ENCODE assay signal across 9 cellular contexts in the genomic region with DNA sequence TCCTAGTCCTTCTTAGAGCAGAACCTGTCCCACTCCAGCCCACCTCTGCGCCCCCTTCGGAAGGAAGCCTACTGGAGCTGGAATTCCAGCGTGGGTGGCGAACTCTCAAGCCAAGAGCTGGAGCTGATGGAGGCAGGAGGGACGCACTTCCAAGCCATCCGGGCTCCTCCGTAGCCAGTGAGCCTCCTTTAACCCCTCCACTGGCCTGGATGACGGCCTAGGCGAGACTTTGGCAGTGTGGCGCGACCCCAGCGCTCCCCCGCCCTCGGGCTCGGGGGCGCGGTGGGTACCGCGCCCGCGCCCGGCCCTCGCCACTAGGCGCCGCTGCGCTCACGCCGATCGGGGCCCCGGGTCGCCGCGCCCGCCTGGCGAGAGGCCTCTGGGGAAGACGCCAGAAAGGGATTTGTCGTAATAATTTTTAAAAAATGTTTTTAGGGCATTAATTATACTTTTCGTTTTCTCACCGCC. TPM values are rescaled to one million over a fixed set of nuclear protein-coding genes. Genes with fewer than 3 reads are reported as not detected.
DNase-seq lines count a peak whose midpoint lies in the region; ATAC-seq and TF ChIP-seq lines count a peak whose summit lies in the region.
"Had no signal": no experiment of that assay in that cellular context is flagged by ENCODE, and none has a peak within 500 bp of the region (broad histone marks: within the 10 kb centered on the region; RNA-seq: fewer than 3 reads in every experiment).

No MANE protein-coding gene starts in this region.

- peaks cover 82% of the 10 kb centered on the region for H3K27me3 ChIP-seq in osteoblast (ENCODE audit: insufficient read depth, low read length)

- H3K79me2 ChIP-seq in osteoblast (ENCODE audit: insufficient read depth, low read length) = no peaks in the 10 kb centered on the region

- no peaks in the 10 kb centered on the region for H3K36me3 ChIP-seq in osteoblast (ENCODE audit: insufficient read depth, low read length)

- no peaks in the 10 kb centered on the region for H4K20me1 ChIP-seq in osteoblast (ENCODE audit: insufficient read depth, low read length)

- H3K27ac ChIP-seq in osteoblast (ENCODE audit: low read depth, low read length) = no peak overlapping the region

- ATAC-seq in HG03439 (IDR thresholded peaks at IDR 0.05; ENCODE audit: unreplicated experiment) (no peak), HG02588 (IDR thresholded peaks at IDR 0.05; ENCODE audit: unreplicated experiment) (no peak), HG02884 (IDR thresholded peaks at IDR 0.05; ENCODE audit: unreplicated experiment) (no peak), GM18511 (IDR thresholded peaks at IDR 0.05; ENCODE audit: unreplicated experiment) (no peak)

- H3K9me3 ChIP-seq in osteoblast (ENCODE audit: low read depth, low read length) = no peaks in the 10 kb centered on the region

- peak overlapping the region; percentile 18 for H3K4me3 ChIP-seq in osteoblast (ENCODE audit: insufficient read depth, low read length)

- H3K4me1 ChIP-seq in osteoblast (ENCODE audit: insufficient read depth, low read length) = peaks cover 5% of the 10 kb centered on the region

- H3K4me2 ChIP-seq in osteoblast (ENCODE audit: insufficient read depth, low read length) = peak overlapping the region; percentile 53

- peak; percentile 45 to 56 for DNase-seq in erythroblast (lab: John Stamatoyannopoulos, UW)
- DNase-seq in osteoblast (ENCODE audit: insufficient read length, low spot score, missing footprints) = peak; percentile 98

- H2AFZ ChIP-seq in osteoblast (ENCODE audit: low read length) = no peak overlapping the region

- TF ChIP-seq POLR2A in erythroblast (IDR thresholded peaks at IDR 0.05; ENCODE audit: low read length) = no peak

- TF ChIP-seq CTCF in GM12872 (IDR thresholded peaks at IDR 0.05; ENCODE audit: insufficient read depth, low read depth, low read length) (peak; percentile 72; the same call in 2 of the 3 replicates), LNCAP (IDR thresholded peaks at IDR 0.05) (peak; percentile 99), osteoblast (IDR thresholded peaks at IDR 0.05; ENCODE audit: extremely low read depth, low read depth, low read length) (peak; percentile 52)

RNA-seq across cellular contexts. Expression of gene EMX2, which starts 5.1 kb away (rescaled TPM):
- total RNA-seq in osteoblast = 0.88 and 1.4 TPM in 2 replicates
- total RNA-seq: fibroblast of lung had no signal
